Comparison of ENCODE assay signal across 20 cellular contexts in the genomic region with DNA sequence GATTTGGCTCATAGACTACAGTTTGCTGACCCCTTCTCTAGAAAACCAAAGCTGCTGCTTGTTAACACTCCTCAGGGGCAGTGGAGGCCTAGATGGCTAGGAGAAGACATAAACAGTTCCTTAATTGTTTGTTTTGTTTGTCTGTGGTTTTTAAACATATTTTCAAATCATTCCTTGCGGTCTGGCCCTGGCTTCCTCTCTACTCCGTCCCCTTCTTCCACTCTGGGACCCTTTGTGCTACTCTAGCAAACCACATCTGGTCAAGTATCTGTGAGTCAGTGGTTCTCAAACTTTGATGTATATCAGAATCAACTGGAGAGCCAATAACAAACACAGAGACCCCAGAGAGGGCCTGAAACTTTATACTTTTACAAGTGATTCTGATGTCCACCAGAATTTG. TPM values are rescaled to one million over a fixed set of nuclear protein-coding genes. Genes with fewer than 3 reads are reported as not detected.
"Had no signal": no experiment of that assay in that cellular context is flagged by ENCODE, and none has a peak within 500 bp of the region (broad histone marks: within the 10 kb centered on the region; RNA-seq: fewer than 3 reads in every experiment).

No MANE protein-coding gene starts in this region.

- H3K27me3 ChIP-seq: brain microvascular endothelial cell, spleen, upper lobe of right lung had no signal

- H3K4me1 ChIP-seq: gastrocnemius medialis, prostate gland, spleen, upper lobe of right lung had no signal

- H3K9me3 ChIP-seq: gastrocnemius medialis, prostate gland, spleen, upper lobe of right lung had no signal

- H3K4me3 ChIP-seq: gastrocnemius medialis, prostate gland, spleen, upper lobe of right lung had no signal

- DNase-seq: activated CD4-positive, alpha-beta memory T cell treated with anti-CD3 and anti-CD28 coated beads, Interleukin-2, amount 10 ng/mL, durations not matched to agents 7 days and 5 days; activated CD4-positive, alpha-beta T cell treated with anti-CD3 and anti-CD28 coated beads, Interleukin-2, amount 10 ng/mL, durations not matched to agents 24 days and 14 days; activated effector memory CD4-positive, alpha-beta T cell treated with Interleukin-2 at 50 U/mL for 16 hours; activated naive CD4-positive, alpha-beta T cell treated with anti-CD3 and anti-CD28 coated beads for 36 hours; activated naive CD8-positive, alpha-beta T cell treated with anti-CD3 and anti-CD28 coated beads, Interleukin-2, amount 10 ng/mL, durations not matched to agents 7 days and 5 days; activated T-cell treated with anti-CD3 and anti-CD28 coated beads, Interleukin-2, amount 50 U/mL, for 72 hours; brain microvascular endothelial cell; caudate nucleus; effector CD4-positive, alpha-beta T cell; gastrocnemius medialis; hippocampal formation; left ventricle myocardium superior; mammary epithelial cell; midbrain; spleen; stimulated activated CD4-positive, alpha-beta T cell treated with anti-CD3 and anti-CD28 coated beads, Interleukin-4, amount 100 ng/mL, for 24 hours; stimulated activated naive CD4-positive, alpha-beta T cell treated with Interleukin-2 at 50 U/mL for 16 hours; upper lobe of right lung had no signal

- H3K36me3 ChIP-seq: brain microvascular endothelial cell, gastrocnemius medialis, prostate gland, spleen, upper lobe of right lung had no signal

RNA-seq across cellular contexts. Expression of a gene that starts 36.1 kb away (rescaled TPM):
- total RNA-seq: activated CD4-positive, alpha-beta memory T cell treated with anti-CD3 and anti-CD28 coated beads, Interleukin-2, amount 10 ng/mL, durations not matched to agents 7 days and 5 days; activated CD4-positive, alpha-beta T cell treated with anti-CD3 and anti-CD28 coated beads, Interleukin-2, amount 10 ng/mL, durations not matched to agents 24 days and 14 days; activated naive CD4-positive, alpha-beta T cell treated with anti-CD3 and anti-CD28 coated beads for 36 hours; activated naive CD8-positive, alpha-beta T cell treated with anti-CD3 and anti-CD28 coated beads, Interleukin-2, amount 10 ng/mL, durations not matched to agents 7 days and 5 days; activated T-cell treated with anti-CD3 and anti-CD28 coated beads, Interleukin-2, amount 50 U/mL, for 72 hours; natural killer cell treated with Interleukin-12 subunit alpha and Interleukin-12 subunit beta and Interleukin-15 and Interleukin-18, amount 100 ng/mL, for 72 hours; spleen had no signal
- polyA plus RNA-seq: spleen had no signal
